Comparison of ENCODE assay signal across 11 cellular contexts in genomic region chr2:33620-34019, GRCh38. TPM values are rescaled to one million over a fixed set of nuclear protein-coding genes. Genes with fewer than 3 reads are reported as not detected.
A peak's percentile ranks its signal among the peaks of the same experiment; 100 is the strongest.
DNase-seq lines count a peak whose midpoint lies in the region.
"Had no signal": no experiment of that assay in that cellular context is flagged by ENCODE, and none has a peak within 500 bp of the region (broad histone marks: within the 10 kb centered on the region; RNA-seq: fewer than 3 reads in every experiment).

No MANE protein-coding gene starts in this region.

- DNase-seq in HT-29 (ENCODE audit: low spot score) = peak; percentile 86
- DNase-seq in activated CD4-positive, alpha-beta memory T cell treated with anti-CD3 and anti-CD28 coated beads, Interleukin-2, amount 10 ng/mL, durations not matched to agents 7 days and 5 days = peak; percentile 79
- DNase-seq in stimulated activated CD4-positive, alpha-beta T cell treated with anti-CD3 and anti-CD28 coated beads, TNF-alpha, amount 100 ng/mL, for 4 hours (ENCODE audit: low read depth in 3 of 3) = peak in 2 of 3 experiments; percentile 30 to 39
- no peak for DNase-seq in posterior cingulate gyrus
- no peak for DNase-seq in C1 segment of cervical spinal cord (lab: John Stamatoyannopoulos, UW)
- no peak for DNase-seq in NCI-H1417 (lab: John Stamatoyannopoulos, UW)
- no peak for DNase-seq in NCI-H69 (lab: John Stamatoyannopoulos, UW)
- DNase-seq: GDM1, GM23248 had no signal

- peak overlapping the region; percentile 93 for H3K27ac Mint-ChIP-seq in activated CD4-positive, alpha-beta memory T cell treated with anti-CD3 and anti-CD28 coated beads, Interleukin-2, amount 10 ng/mL, durations not matched to agents 7 days and 5 days
- H3K27ac Mint-ChIP-seq: dendritic cell treated with granulocyte-macrophage colony-stimulating factor and Interleukin-4, amounts not matched to agents 40 ng/mL and 50 ng/mL, for 4 days had no signal

- H3K4me1 Mint-ChIP-seq in activated CD4-positive, alpha-beta memory T cell treated with anti-CD3 and anti-CD28 coated beads, Interleukin-2, amount 10 ng/mL, durations not matched to agents 7 days and 5 days = peaks cover 81% of the 10 kb centered on the region

- POLR2A ChIA-PET in activated CD4-positive, alpha-beta memory T cell treated with anti-CD3 and anti-CD28 coated beads, Interleukin-2, amount 10 ng/mL, durations not matched to agents 7 days and 5 days (lab: Charles Lee) = interaction anchor here (1.2 to 3.0 kb wide), 4 partner anchors 9 to 13 kb away, joined by 5 to 13 read pairs (median 10); no protein-coding TSS in a partner anchor

- H3K27ac ChIP-seq in duodenal mucosa (ENCODE audit: low read depth, low read length) = peak overlapping the region; percentile 17
- H3K27ac ChIP-seq: GM23248 had no signal

- peak overlapping the region; percentile 36 for H3K4me3 Mint-ChIP-seq in activated CD4-positive, alpha-beta memory T cell treated with anti-CD3 and anti-CD28 coated beads, Interleukin-2, amount 10 ng/mL, durations not matched to agents 7 days and 5 days
- H3K4me3 Mint-ChIP-seq: dendritic cell treated with granulocyte-macrophage colony-stimulating factor and Interleukin-4, amounts not matched to agents 40 ng/mL and 50 ng/mL, for 4 days had no signal

- peaks cover 9% of the 10 kb centered on the region for H3K9me3 Mint-ChIP-seq in activated CD4-positive, alpha-beta memory T cell treated with anti-CD3 and anti-CD28 coated beads, Interleukin-2, amount 10 ng/mL, durations not matched to agents 7 days and 5 days
- H3K9me3 Mint-ChIP-seq: dendritic cell treated with granulocyte-macrophage colony-stimulating factor and Interleukin-4, amounts not matched to agents 40 ng/mL and 50 ng/mL, for 4 days had no signal

- no peaks in the 10 kb centered on the region for H3K27me3 Mint-ChIP-seq in activated CD4-positive, alpha-beta memory T cell treated with anti-CD3 and anti-CD28 coated beads, Interleukin-2, amount 10 ng/mL, durations not matched to agents 7 days and 5 days
- H3K27me3 Mint-ChIP-seq: dendritic cell treated with granulocyte-macrophage colony-stimulating factor and Interleukin-4, amounts not matched to agents 40 ng/mL and 50 ng/mL, for 4 days had no signal

- peaks cover 29% of the 10 kb centered on the region for H3K36me3 Mint-ChIP-seq in activated CD4-positive, alpha-beta memory T cell treated with anti-CD3 and anti-CD28 coated beads, Interleukin-2, amount 10 ng/mL, durations not matched to agents 7 days and 5 days (ENCODE audit: low read depth)

- CTCF ChIA-PET in activated CD4-positive, alpha-beta memory T cell treated with anti-CD3 and anti-CD28 coated beads, Interleukin-2, amount 10 ng/mL, durations not matched to agents 7 days and 5 days (lab: Charles Lee) = interaction anchor here (0.8 to 2.0 kb wide), 2 partner anchors 9 to 16 kb away, joined by 5 to 6 read pairs; no protein-coding TSS in a partner anchor

- no peaks in the 10 kb centered on the region for H3K36me3 ChIP-seq in duodenal mucosa (ENCODE audit: control insufficient read depth in 1 of 2, insufficient read depth in 2 of 2, low read length in 2 of 2)

- H3K9ac ChIP-seq in duodenal mucosa (ENCODE audit: low read depth in 1 of 2, low read length in 2 of 2) = no peak overlapping the region
- H3K9ac ChIP-seq: GM23248 had no signal

- H3K9me3 ChIP-seq in duodenal mucosa (ENCODE audit: control insufficient read depth in 1 of 2, low read length in 2 of 2) = no peaks in the 10 kb centered on the region

- H3K27me3 ChIP-seq in duodenal mucosa (ENCODE audit: control insufficient read depth in 1 of 2, insufficient read depth in 2 of 2, low read length in 2 of 2) = peaks cover 0 to 3% of the 10 kb centered on the region in 2 donors

- H3K4me1 ChIP-seq in duodenal mucosa (ENCODE audit: control insufficient read depth in 1 of 2, insufficient read depth in 2 of 2, low read length in 2 of 2) = peaks cover 47 to 54% of the 10 kb centered on the region in 2 donors

- H3K4me3 ChIP-seq in duodenal mucosa (ENCODE audit: low read depth in 1 of 2, low read length in 2 of 2) = peak overlapping the region in 1 of 2 donors; percentile 33
- H3K4me3 ChIP-seq: GM23248 had no signal

- intact Hi-C loops in posterior cingulate gyrus (cut with DNase I) = no loop called here

RNA-seq across cellular contexts. Expression of gene FAM110C, which starts 12.7 kb away (rescaled TPM):
- total RNA-seq in HT-29 (2014; rRNA removed; shearing (Covaris generic)) = 33.7 and 33.9 TPM in 2 replicates
- 1 to 10 TPM; 4.8 to 5.1 TPM for total RNA-seq in activated CD4-positive, alpha-beta memory T cell treated with anti-CD3 and anti-CD28 coated beads, Interleukin-2, amount 10 ng/mL, durations not matched to agents 7 days and 5 days
- total RNA-seq: GM23248 had no signal

Comparison
In these comparisons a context has a peak if more than half of its experiments do, and no peak if none do; other contexts are left out.
1. DNase-seq: peak in HT-29 (single experiment), activated CD4-positive, alpha-beta memory T cell treated with anti-CD3 and anti-CD28 coated beads, Interleukin-2, amount 10 ng/mL, durations not matched to agents 7 days and 5 days (single experiment) and stimulated activated CD4-positive, alpha-beta T cell treated with anti-CD3 and anti-CD28 coated beads, TNF-alpha, amount 100 ng/mL, for 4 hours (2 of 3); none in posterior cingulate gyrus (0 of 10), C1 segment of cervical spinal cord (0 of 14), NCI-H1417 (0 of 3) and NCI-H69 (single experiment).